Comparison of ENCODE assay signal across 2 cellular contexts in the genomic region with DNA sequence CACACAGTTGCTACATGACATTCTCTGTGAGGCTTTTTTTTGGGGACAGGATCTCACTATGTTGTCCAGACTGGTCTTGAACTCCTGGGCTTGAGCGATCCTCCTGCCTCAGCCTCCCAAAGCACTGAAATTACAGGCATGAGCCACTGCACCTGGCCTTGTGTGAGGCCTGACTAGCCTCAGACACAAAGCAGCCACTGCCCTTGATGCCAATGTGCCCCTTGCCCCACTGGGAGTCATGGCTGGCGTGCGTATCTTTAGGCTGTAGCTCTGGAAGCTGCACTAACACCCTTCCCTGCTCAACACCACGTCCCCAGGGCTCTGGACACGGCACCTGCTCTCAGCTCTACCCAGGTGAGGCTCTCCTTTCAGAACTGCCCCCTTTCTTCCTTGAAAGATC.
A peak's percentile ranks its signal among the peaks of the same experiment; 100 is the strongest.
TF ChIP-seq lines count a peak whose summit lies in the region.

No MANE protein-coding gene starts in this region.

TF ChIP-seq in HEK293, 187 proteins besides CTCF, POLR2A, EP300 and RAD21:
- 0 out of 2 replicates have a peak, but pooled peaks have one; percentile 9 for TF ChIP-seq ZIC2 (tag by site-specific recombination; IDR thresholded peaks at IDR 0.05)
- TF ChIP-seq, protein P1, sequence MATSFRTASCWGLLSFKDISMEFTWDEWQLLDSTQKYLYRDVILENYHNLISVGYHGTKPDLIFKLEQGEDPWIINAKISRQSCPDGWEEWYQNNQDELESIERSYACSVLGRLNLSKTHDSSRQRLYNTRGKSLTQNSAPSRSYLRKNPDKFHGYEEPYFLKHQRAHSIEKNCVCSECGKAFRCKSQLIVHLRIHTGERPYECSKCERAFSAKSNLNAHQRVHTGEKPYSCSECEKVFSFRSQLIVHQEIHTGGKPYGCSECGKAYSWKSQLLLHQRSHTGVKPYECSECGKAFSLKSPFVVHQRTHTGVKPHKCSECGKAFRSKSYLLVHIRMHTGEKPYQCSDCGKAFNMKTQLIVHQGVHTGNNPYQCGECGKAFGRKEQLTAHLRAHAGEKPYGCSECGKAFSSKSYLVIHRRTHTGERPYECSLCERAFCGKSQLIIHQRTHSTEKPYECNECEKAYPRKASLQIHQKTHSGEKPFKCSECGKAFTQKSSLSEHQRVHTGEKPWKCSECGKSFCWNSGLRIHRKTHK (tag by site-specific recombination; IDR thresholded peaks at IDR 0.05): no peak
- TF ChIP-seq ZNF596 (tag by site-specific recombination; IDR thresholded peaks at IDR 0.05): no peak

TF ChIP-seq in K562, 482 proteins besides CTCF, POLR2A, EP300 and RAD21:
- TF ChIP-seq TCF3 (CRISPR knock-in tag; IDR thresholded peaks at IDR 0.05) (no peak), ZNF121 (CRISPR knock-in tag; conservative IDR thresholded peaks at IDR 0.05) (peak; percentile 53)
- TF ChIP-seq, protein P2, sequence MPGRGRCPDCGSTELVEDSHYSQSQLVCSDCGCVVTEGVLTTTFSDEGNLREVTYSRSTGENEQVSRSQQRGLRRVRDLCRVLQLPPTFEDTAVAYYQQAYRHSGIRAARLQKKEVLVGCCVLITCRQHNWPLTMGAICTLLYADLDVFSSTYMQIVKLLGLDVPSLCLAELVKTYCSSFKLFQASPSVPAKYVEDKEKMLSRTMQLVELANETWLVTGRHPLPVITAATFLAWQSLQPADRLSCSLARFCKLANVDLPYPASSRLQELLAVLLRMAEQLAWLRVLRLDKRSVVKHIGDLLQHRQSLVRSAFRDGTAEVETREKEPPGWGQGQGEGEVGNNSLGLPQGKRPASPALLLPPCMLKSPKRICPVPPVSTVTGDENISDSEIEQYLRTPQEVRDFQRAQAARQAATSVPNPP (IDR thresholded peaks at IDR 0.05; ENCODE audit: borderline replicate concordance, insufficient read depth, insufficient read length): no peak
